In genomic region chr10:70942125-70942524, GRCh38 we compare ENCODE assay signal across 18 cellular contexts. TPM values are rescaled to one million over a fixed set of nuclear protein-coding genes. Genes with fewer than 3 reads are reported as not detected.
DNase-seq lines count a peak whose midpoint lies in the region; ATAC-seq and TF ChIP-seq lines count a peak whose summit lies in the region.
"Had no signal": no experiment of that assay in that cellular context is flagged by ENCODE, and none has a peak within 500 bp of the region (broad histone marks: within the 10 kb centered on the region; RNA-seq: fewer than 3 reads in every experiment).

No MANE protein-coding gene starts in this region.

- no peaks in the 10 kb centered on the region for H3K79me2 ChIP-seq in SK-N-SH (ENCODE audit: insufficient read depth)

- H3K4me3 ChIP-seq in SK-N-SH (ENCODE audit: low read depth in 2 of 2, low read length in 1 of 2) (no peak overlapping the region), spleen (no peak overlapping the region)
- H3K4me3 ChIP-seq: A549; BLaER1 treated with 17β-estradiol and CSF1 and Interleukin-3, amounts not matched to agents 10 nM and 100 nM had no signal

- H3K27me3 ChIP-seq in SK-N-SH (ENCODE audit: insufficient read depth) = 0 out of 2 replicates have a peak, but pooled peaks cover 6% of the 10 kb centered on the region
- H3K27me3 ChIP-seq in spleen (replicated peaks in 1 of 7) = peaks cover 0 to 47% (median 0%) of the 10 kb centered on the region in 7 donors
- H3K27me3 ChIP-seq: BLaER1 treated with 17β-estradiol and CSF1 and Interleukin-3, amounts not matched to agents 10 nM and 100 nM had no signal

- H3K9me3 ChIP-seq in SK-N-SH (no peaks in the 10 kb centered on the region), spleen (no peaks in the 10 kb centered on the region)
- H3K9me3 ChIP-seq: A549; BLaER1 treated with 17β-estradiol and CSF1 and Interleukin-3, amounts not matched to agents 10 nM and 100 nM; Caco-2 had no signal

- TF ChIP-seq POLR2A in spleen (IDR thresholded peaks at IDR 0.05) = no peak

- H3K9me3 Mint-ChIP-seq in activated naive CD8-positive, alpha-beta T cell treated with anti-CD3 and anti-CD28 coated beads, Interleukin-2, amount 50 U/mL, for 24 hours = no peaks in the 10 kb centered on the region
- no peaks in the 10 kb centered on the region for H3K9me3 Mint-ChIP-seq in activated naive CD8-positive, alpha-beta T cell treated with anti-CD3 and anti-CD28 coated beads for 36 hours
- H3K9me3 Mint-ChIP-seq: CD4-positive, alpha-beta T cell; CD8-positive, alpha-beta T cell had no signal

- whole genome bisulfite sequencing in SK-N-SH (ENCODE audit: low lambda C conversion rate) = 78% methylated on average over 3 of the region's 6 CpGs
- 73 to 89% (median 81%) methylated on average over 5 to 6 of the region's 6 CpGs for WGBS in spleen, 5 donors

- no peaks in the 10 kb centered on the region for H3K36me3 Mint-ChIP-seq in activated naive CD8-positive, alpha-beta T cell treated with anti-CD3 and anti-CD28 coated beads, Interleukin-2, amount 50 U/mL, for 24 hours (ENCODE audit: low read depth)
- H3K36me3 Mint-ChIP-seq in activated naive CD8-positive, alpha-beta T cell treated with anti-CD3 and anti-CD28 coated beads for 36 hours = no peaks in the 10 kb centered on the region
- H3K36me3 Mint-ChIP-seq: CD8-positive, alpha-beta T cell had no signal

- no peaks in the 10 kb centered on the region for H4K20me1 ChIP-seq in SK-N-SH (ENCODE audit: insufficient read depth)
- H4K20me1 ChIP-seq: BLaER1 treated with 17β-estradiol and CSF1 and Interleukin-3, amounts not matched to agents 10 nM and 100 nM had no signal

- H3K27ac ChIP-seq in SK-N-SH (ENCODE audit: low read depth in 2 of 2, low read length in 1 of 2) (no peak overlapping the region), spleen (no peak overlapping the region)
- H3K27ac ChIP-seq: 22Rv1; A549; BLaER1 treated with 17β-estradiol and CSF1 and Interleukin-3, amounts not matched to agents 10 nM and 100 nM; C4-2B had no signal

- no peaks in the 10 kb centered on the region for H3K9me2 ChIP-seq in SK-N-SH

- TF ChIP-seq CTCF in SK-N-SH (IDR thresholded peaks at IDR 0.05) = no peak
- no peak for TF ChIP-seq CTCF in spleen (IDR thresholded peaks at IDR 0.05 in 8 of 11, conservative IDR thresholded peaks at IDR 0.05 in 3 of 11)

- H3K4me3 Mint-ChIP-seq in activated naive CD8-positive, alpha-beta T cell treated with anti-CD3 and anti-CD28 coated beads, Interleukin-2, amount 50 U/mL, for 24 hours = no peak overlapping the region
- no peak overlapping the region for H3K4me3 Mint-ChIP-seq in activated naive CD8-positive, alpha-beta T cell treated with anti-CD3 and anti-CD28 coated beads for 36 hours
- H3K4me3 Mint-ChIP-seq: B cell; CD4-positive, alpha-beta T cell; CD8-positive, alpha-beta T cell had no signal

- intact Hi-C loops in spleen (cut with DNase I; ENCODE audit: low total_unique reads) = no loop called here

- H3K27me3 Mint-ChIP-seq in activated naive CD8-positive, alpha-beta T cell treated with anti-CD3 and anti-CD28 coated beads, Interleukin-2, amount 50 U/mL, for 24 hours = peaks cover 7% of the 10 kb centered on the region
- H3K27me3 Mint-ChIP-seq in activated naive CD8-positive, alpha-beta T cell treated with anti-CD3 and anti-CD28 coated beads for 36 hours = no peaks in the 10 kb centered on the region
- H3K27me3 Mint-ChIP-seq: CD4-positive, alpha-beta T cell had no signal

- TF ChIP-seq RAD21 in SK-N-SH (IDR thresholded peaks at IDR 0.05; ENCODE audit: low read length) = no peak

- H3K4me1 ChIP-seq in SK-N-SH (ENCODE audit: control insufficient read depth in 1 of 2, insufficient read depth in 2 of 2, low read depth in 1 of 2, low read length in 1 of 2) = peaks cover 0 to 15% of the 10 kb centered on the region in 2 experiments; a peak in 1 of 4 replicates
- H3K4me1 ChIP-seq in spleen = no peaks in the 10 kb centered on the region
- H3K4me1 ChIP-seq: A549, Caco-2 had no signal

- CTCF ChIA-PET in SK-N-SH (lab: Yijun Ruan, JAX) = no interaction called here

- no peaks in the 10 kb centered on the region for H3K36me3 ChIP-seq in SK-N-SH (replicated peaks in 1 of 2; ENCODE audit: control insufficient read depth in 1 of 2, insufficient read depth in 2 of 2, low read length in 1 of 2)
- H3K36me3 ChIP-seq in spleen = no peaks in the 10 kb centered on the region
- H3K36me3 ChIP-seq: BLaER1 treated with 17β-estradiol and CSF1 and Interleukin-3, amounts not matched to agents 10 nM and 100 nM had no signal

- H3F3A ChIP-seq in SK-N-SH (replicated peaks; ENCODE audit: insufficient read depth) = no peaks in the 10 kb centered on the region

- H3K4me1 Mint-ChIP-seq in activated naive CD8-positive, alpha-beta T cell treated with anti-CD3 and anti-CD28 coated beads, Interleukin-2, amount 50 U/mL, for 24 hours = no peaks in the 10 kb centered on the region
- H3K4me1 Mint-ChIP-seq in activated naive CD8-positive, alpha-beta T cell treated with anti-CD3 and anti-CD28 coated beads for 36 hours = no peaks in the 10 kb centered on the region
- H3K4me1 Mint-ChIP-seq: B cell had no signal

- no peak overlapping the region for H3K4me2 ChIP-seq in SK-N-SH
- H3K4me2 ChIP-seq: A549 had no signal

- TF ChIP-seq EP300 in SK-N-SH (IDR thresholded peaks at IDR 0.05; ENCODE audit: borderline replicate concordance in 1 of 2, low read depth in 1 of 2, low read length in 1 of 2) = no peak

- H3K27ac Mint-ChIP-seq in activated naive CD8-positive, alpha-beta T cell treated with anti-CD3 and anti-CD28 coated beads, Interleukin-2, amount 50 U/mL, for 24 hours = no peak overlapping the region
- no peak overlapping the region for H3K27ac Mint-ChIP-seq in activated naive CD8-positive, alpha-beta T cell treated with anti-CD3 and anti-CD28 coated beads for 36 hours
- H3K27ac Mint-ChIP-seq: B cell; CD4-positive, alpha-beta T cell; CD8-positive, alpha-beta T cell had no signal

- H3K9ac ChIP-seq in SK-N-SH = no peak overlapping the region
- H3K9ac ChIP-seq: BLaER1 treated with 17β-estradiol and CSF1 and Interleukin-3, amounts not matched to agents 10 nM and 100 nM had no signal

- DNase-seq in SK-N-SH (peak; percentile 31), spleen (peak; percentile 60)
- no peak for DNase-seq in activated naive CD8-positive, alpha-beta T cell treated with anti-CD3 and anti-CD28 coated beads, Interleukin-2, amount 50 U/mL, for 24 hours
- no peak for DNase-seq in activated naive CD8-positive, alpha-beta T cell treated with anti-CD3 and anti-CD28 coated beads for 36 hours
- DNase-seq: AML-193; Caco-2; Calu3; CD4-positive, alpha-beta T cell; CD8-positive, alpha-beta T cell; DMS79 treated with DMSO at 0.1 percent for 48 hours; GF-D8 had no signal

- POLR2A ChIA-PET in SK-N-SH (lab: Yijun Ruan, JAX) = no interaction called here

- no peak overlapping the region for H2AFZ ChIP-seq in SK-N-SH (ENCODE audit: low read depth)

- ATAC-seq in SK-N-SH treated with all-trans-retinoic acid at 6 μM for 48 hours (no peak), GM19324 (IDR thresholded peaks at IDR 0.05; ENCODE audit: low FRiP score, unreplicated experiment) (no peak)
- peak; percentile 37 for ATAC-seq in activated naive CD8-positive, alpha-beta T cell treated with anti-CD3 and anti-CD28 coated beads, Interleukin-2, amount 50 U/mL, for 24 hours
- ATAC-seq: A549; CD8-positive, alpha-beta T cell had no signal

TF ChIP-seq in SK-N-SH, 30 proteins besides CTCF, POLR2A, EP300 and RAD21 (continues in another document):
- no peak for TF ChIP-seq POLR2AphosphoS5 (IDR thresholded peaks at IDR 0.05; ENCODE audit: low read depth, low read length)
- TF ChIP-seq MAX (IDR thresholded peaks at IDR 0.05; ENCODE audit: low read depth) = no peak
- TF ChIP-seq EZH2phosphoT487 (IDR thresholded peaks at IDR 0.05; ENCODE audit: borderline replicate concordance, low read depth) = no peak
- no peak for TF ChIP-seq MXI1 (IDR thresholded peaks at IDR 0.05; ENCODE audit: low read depth, low read length)
- TF ChIP-seq YY1 (IDR thresholded peaks at IDR 0.05; ENCODE audit: low read depth) = no peak
- TF ChIP-seq FOXJ3 (CRISPR knock-in tag; IDR thresholded peaks at IDR 0.05) = no peak
- TF ChIP-seq NFIC (IDR thresholded peaks at IDR 0.05; ENCODE audit: borderline replicate concordance) = no peak

TF ChIP-seq in SK-N-SH treated with all-trans-retinoic acid at 6 μM for 48 hours, 23 proteins besides CTCF, POLR2A, EP300 and RAD21 (continues in another document):
- TF ChIP-seq CSRNP3 (CRISPR knock-in tag; IDR thresholded peaks at IDR 0.05) (no peak), CSDC2 (CRISPR knock-in tag; IDR thresholded peaks at IDR 0.05) (no peak), TCF4 (CRISPR knock-in tag; IDR thresholded peaks at IDR 0.05; ENCODE audit: borderline replicate concordance) (no peak), BACH2 (CRISPR knock-in tag; IDR thresholded peaks at IDR 0.05; ENCODE audit: borderline replicate concordance) (no peak), RARB (CRISPR knock-in tag; IDR thresholded peaks at IDR 0.05) (no peak), ZFP30 (CRISPR knock-in tag; IDR thresholded peaks at IDR 0.05) (no peak), ARNTL (CRISPR knock-in tag; IDR thresholded peaks at IDR 0.05; ENCODE audit: borderline replicate concordance, low read depth) (no peak)

RNA-seq across cellular contexts. Expression of gene PCBD1, which starts 53.8 kb away (rescaled TPM):
- 95.9 and 112 TPM in 2 replicates for polyA plus RNA-seq in SK-N-SH (2012; rRNA removed)
- 90.1 and 107 TPM in 2 replicates for polyA plus RNA-seq in SK-N-SH (2012; cell fraction: cytosol; rRNA removed)
- 30.8 and 34.7 TPM in 2 replicates for polyA plus RNA-seq in SK-N-SH (2012; cell fraction: nucleus; rRNA removed)
- 10 to 100 TPM; 36.1 to 37.3 TPM for total RNA-seq in activated naive CD8-positive, alpha-beta T cell treated with anti-CD3 and anti-CD28 coated beads for 36 hours
- 10 to 100 TPM; 24.5 to 36.1 (median 29.8) TPM for total RNA-seq in spleen
- polyA plus RNA-seq in spleen = 10 to 100 TPM; 25.0 to 45.6 (median 45.2) TPM

Comparison
In these comparisons a context has a peak if more than half of its experiments do, and no peak if none do; other contexts are left out.
1. DNase-seq: peak in SK-N-SH (single experiment) and spleen (single experiment); none in activated naive CD8-positive, alpha-beta T cell treated with anti-CD3 and anti-CD28 coated beads, Interleukin-2, amount 50 U/mL, for 24 hours (single experiment) and activated naive CD8-positive, alpha-beta T cell treated with anti-CD3 and anti-CD28 coated beads for 36 hours (single experiment).